In genomic region chr4:181225616-181226261, GRCh38 we compare ENCODE assay signal across 19 cellular contexts.
"Had no signal": no experiment of that assay in that cellular context is flagged by ENCODE, and none has a peak within 500 bp of the region (broad histone marks: within the 10 kb centered on the region; RNA-seq: fewer than 3 reads in every experiment).

No MANE protein-coding gene starts in this region.

- H3K4me1 Mint-ChIP-seq: activated CD8-positive, alpha-beta memory T cell treated with anti-CD3 and anti-CD28 coated beads, Interleukin-2, amount 10 ng/mL, durations not matched to agents 7 days and 5 days; activated naive CD8-positive, alpha-beta T cell treated with anti-CD3 and anti-CD28 coated beads, Interleukin-2, amount 10 ng/mL, durations not matched to agents 7 days and 5 days; activated T-helper 17 cell treated with anti-CD3 and anti-CD28 coated beads, Interleukin-2, amount 50 U/mL, for 72 hours; naive thymus-derived CD4-positive, alpha-beta T cell; stimulated activated naive B cell treated with anti-CD40 and anti-IgM and Interleukin-4, amounts not matched to agents 10 μg/mL and 1 μg/mL and 100 μg/mL, for 72 hours had no signal

- DNase-seq: activated CD4-positive, alpha-beta memory T cell treated with anti-CD3 and anti-CD28 coated beads for 36 hours; activated CD4-positive, alpha-beta T cell treated with anti-CD3 and anti-CD28 coated beads for 4 hours; activated CD8-positive, alpha-beta memory T cell treated with anti-CD3 and anti-CD28 coated beads, Interleukin-2, amount 10 ng/mL, durations not matched to agents 7 days and 5 days; activated naive CD4-positive, alpha-beta T cell treated with Interleukin-2 at 50 U/mL for 16 hours; activated naive CD8-positive, alpha-beta T cell treated with anti-CD3 and anti-CD28 coated beads, Interleukin-2, amount 10 ng/mL, durations not matched to agents 7 days and 5 days; activated T-cell treated with anti-CD3 and anti-CD28 coated beads, Interleukin-2, amount 50 U/mL, for 1 hour; effector memory CD4-positive, alpha-beta T cell; esophagus squamous epithelium; kidney; left lung; mesenchymal stem cell; naive thymus-derived CD4-positive, alpha-beta T cell; spleen; stimulated activated naive B cell treated with anti-CD40 and anti-IgM and Interleukin-4, amounts not matched to agents 10 μg/mL and 1 μg/mL and 100 μg/mL, for 72 hours; thyroid gland had no signal

- H3K9me3 Mint-ChIP-seq: activated CD4-positive, alpha-beta memory T cell treated with anti-CD3 and anti-CD28 coated beads for 36 hours; activated naive CD8-positive, alpha-beta T cell treated with anti-CD3 and anti-CD28 coated beads, Interleukin-2, amount 10 ng/mL, durations not matched to agents 7 days and 5 days; activated T-helper 17 cell treated with anti-CD3 and anti-CD28 coated beads, Interleukin-2, amount 50 U/mL, for 72 hours; dendritic cell treated with granulocyte-macrophage colony-stimulating factor and Interleukin-4, amounts not matched to agents 40 ng/mL and 50 ng/mL, for 4 days; stimulated activated naive B cell treated with anti-CD40 and anti-IgM and Interleukin-4, amounts not matched to agents 10 μg/mL and 1 μg/mL and 100 μg/mL, for 72 hours had no signal

- H3K4me3 Mint-ChIP-seq: activated CD4-positive, alpha-beta memory T cell treated with anti-CD3 and anti-CD28 coated beads for 36 hours; activated CD8-positive, alpha-beta memory T cell treated with anti-CD3 and anti-CD28 coated beads, Interleukin-2, amount 10 ng/mL, durations not matched to agents 7 days and 5 days; activated naive CD8-positive, alpha-beta T cell treated with anti-CD3 and anti-CD28 coated beads, Interleukin-2, amount 10 ng/mL, durations not matched to agents 7 days and 5 days; activated T-helper 17 cell treated with anti-CD3 and anti-CD28 coated beads, Interleukin-2, amount 50 U/mL, for 72 hours; dendritic cell treated with granulocyte-macrophage colony-stimulating factor and Interleukin-4, amounts not matched to agents 40 ng/mL and 50 ng/mL, for 4 days; naive thymus-derived CD4-positive, alpha-beta T cell; stimulated activated naive B cell treated with anti-CD40 and anti-IgM and Interleukin-4, amounts not matched to agents 10 μg/mL and 1 μg/mL and 100 μg/mL, for 72 hours had no signal

- H3K27ac Mint-ChIP-seq: activated CD4-positive, alpha-beta memory T cell treated with anti-CD3 and anti-CD28 coated beads for 36 hours; activated CD8-positive, alpha-beta memory T cell treated with anti-CD3 and anti-CD28 coated beads, Interleukin-2, amount 10 ng/mL, durations not matched to agents 7 days and 5 days; activated naive CD8-positive, alpha-beta T cell treated with anti-CD3 and anti-CD28 coated beads, Interleukin-2, amount 10 ng/mL, durations not matched to agents 7 days and 5 days; activated T-helper 17 cell treated with anti-CD3 and anti-CD28 coated beads, Interleukin-2, amount 50 U/mL, for 72 hours; dendritic cell treated with granulocyte-macrophage colony-stimulating factor and Interleukin-4, amounts not matched to agents 40 ng/mL and 50 ng/mL, for 4 days; naive thymus-derived CD4-positive, alpha-beta T cell; stimulated activated naive B cell treated with anti-CD40 and anti-IgM and Interleukin-4, amounts not matched to agents 10 μg/mL and 1 μg/mL and 100 μg/mL, for 72 hours had no signal

- ATAC-seq: activated CD8-positive, alpha-beta memory T cell treated with anti-CD3 and anti-CD28 coated beads, Interleukin-2, amount 10 ng/mL, durations not matched to agents 7 days and 5 days; activated T-helper 17 cell treated with anti-CD3 and anti-CD28 coated beads, Interleukin-2, amount 50 U/mL, for 72 hours; left lung; naive thymus-derived CD4-positive, alpha-beta T cell; stimulated activated naive B cell treated with anti-CD40 and anti-IgM and Interleukin-4, amounts not matched to agents 10 μg/mL and 1 μg/mL and 100 μg/mL, for 72 hours had no signal

- H3K36me3 ChIP-seq: cardiac muscle cell, esophagus squamous epithelium, left lung, spleen, thyroid gland had no signal

- H3K27me3 Mint-ChIP-seq: activated CD4-positive, alpha-beta memory T cell treated with anti-CD3 and anti-CD28 coated beads for 36 hours; activated CD8-positive, alpha-beta memory T cell treated with anti-CD3 and anti-CD28 coated beads, Interleukin-2, amount 10 ng/mL, durations not matched to agents 7 days and 5 days; activated naive CD8-positive, alpha-beta T cell treated with anti-CD3 and anti-CD28 coated beads, Interleukin-2, amount 10 ng/mL, durations not matched to agents 7 days and 5 days; activated T-helper 17 cell treated with anti-CD3 and anti-CD28 coated beads, Interleukin-2, amount 50 U/mL, for 72 hours; dendritic cell treated with granulocyte-macrophage colony-stimulating factor and Interleukin-4, amounts not matched to agents 40 ng/mL and 50 ng/mL, for 4 days; stimulated activated naive B cell treated with anti-CD40 and anti-IgM and Interleukin-4, amounts not matched to agents 10 μg/mL and 1 μg/mL and 100 μg/mL, for 72 hours had no signal

- H3K9me3 ChIP-seq: esophagus squamous epithelium, left lung, spleen, thyroid gland had no signal

- H3K27ac ChIP-seq: cardiac muscle cell, esophagus squamous epithelium, left lung, parathyroid adenoma, spleen, thyroid gland had no signal

- H2AFZ ChIP-seq: parathyroid adenoma had no signal

- H3K79me2 ChIP-seq: parathyroid adenoma had no signal

- H3K36me3 Mint-ChIP-seq: activated CD4-positive, alpha-beta memory T cell treated with anti-CD3 and anti-CD28 coated beads for 36 hours; activated CD8-positive, alpha-beta memory T cell treated with anti-CD3 and anti-CD28 coated beads, Interleukin-2, amount 10 ng/mL, durations not matched to agents 7 days and 5 days; activated naive CD8-positive, alpha-beta T cell treated with anti-CD3 and anti-CD28 coated beads, Interleukin-2, amount 10 ng/mL, durations not matched to agents 7 days and 5 days; naive thymus-derived CD4-positive, alpha-beta T cell; stimulated activated naive B cell treated with anti-CD40 and anti-IgM and Interleukin-4, amounts not matched to agents 10 μg/mL and 1 μg/mL and 100 μg/mL, for 72 hours had no signal

- H3K4me3 ChIP-seq: cardiac muscle cell, esophagus squamous epithelium, left lung, spleen, thyroid gland had no signal

- H3K9ac ChIP-seq: parathyroid adenoma had no signal

- H3K27me3 ChIP-seq: cardiac muscle cell, esophagus squamous epithelium, left lung, spleen, thyroid gland had no signal

- H3K4me1 ChIP-seq: esophagus squamous epithelium, left lung, parathyroid adenoma, spleen, thyroid gland had no signal
